In the genomic region with DNA sequence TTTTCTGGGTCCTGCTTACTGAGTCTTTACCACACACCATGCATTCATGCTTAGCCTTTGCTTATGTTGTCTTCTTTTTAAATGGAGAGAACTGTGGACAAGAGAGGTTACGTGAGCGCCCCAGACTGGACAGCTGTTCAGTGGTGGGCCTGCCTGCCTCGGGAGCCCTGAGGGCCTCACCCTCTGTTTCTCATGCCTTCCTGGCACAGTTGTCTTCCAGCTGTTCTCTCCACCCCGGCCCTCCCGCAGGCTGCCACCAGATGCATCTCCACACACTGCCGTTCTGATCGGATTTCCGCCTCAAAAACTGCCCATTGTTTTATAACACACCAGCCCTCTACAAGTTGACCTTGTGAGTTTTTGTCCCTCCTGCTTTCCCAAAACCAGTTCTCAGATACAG, we compare ENCODE assay signal across 21 cellular contexts.
"Had no signal": no experiment of that assay in that cellular context is flagged by ENCODE, and none has a peak within 500 bp of the region (broad histone marks: within the 10 kb centered on the region; RNA-seq: fewer than 3 reads in every experiment).

No MANE protein-coding gene starts in this region.

- DNase-seq: activated naive CD8-positive, alpha-beta T cell treated with anti-CD3 and anti-CD28 coated beads for 36 hours; amygdala; effector memory CD8-positive, alpha-beta T cell; ovary; stimulated activated CD4-positive, alpha-beta T cell treated with anti-CD3 and anti-CD28 coated beads, Interleukin-15, amount 100 ng/mL, for 24 hours; stimulated activated CD4-positive, alpha-beta T cell treated with anti-CD3 and anti-CD28 coated beads, Interleukin-4, amount 100 ng/mL, for 24 hours; stimulated activated naive CD4-positive, alpha-beta T cell; T-helper 1 cell; T1000 had no signal

- H3K36me3 ChIP-seq: ovary had no signal

- H3K27ac ChIP-seq: ovary had no signal

- H3K27me3 Mint-ChIP-seq: brain, memory B cell had no signal

- FAIRE-seq: frontal cortex, islet of Langerhans had no signal

- ATAC-seq: activated CD4-positive, CD25-positive, alpha-beta regulatory T cell treated with anti-CD3 and anti-CD28 coated beads, Interleukin-2, amount 50 U/mL, for 24 hours; effector memory CD8-positive, alpha-beta T cell; left lobe of liver had no signal

- H3K36me3 Mint-ChIP-seq: activated naive CD8-positive, alpha-beta T cell treated with anti-CD3 and anti-CD28 coated beads for 36 hours; brain; type B pancreatic cell had no signal

- H3K27me3 ChIP-seq: ovary had no signal

- H3K9me3 Mint-ChIP-seq: activated naive CD8-positive, alpha-beta T cell treated with anti-CD3 and anti-CD28 coated beads for 36 hours; activated T-helper 1 cell treated with anti-CD3 and anti-CD28 coated beads, Interleukin-12 subunit alpha, Interleukin-12 subunit beta, Interleukin-2, Interleukin-4 antibody, amounts not matched to agents 30 ng/mL and 10 ng/mL and 1 ng/mL, durations not matched to agents 14 hours and 24 hours and 36 hours; brain; central memory CD8-positive, alpha-beta T cell; dendritic cell treated with granulocyte-macrophage colony-stimulating factor and Interleukin-4, amounts not matched to agents 40 ng/mL and 50 ng/mL, for 4 days; effector memory CD8-positive, alpha-beta T cell; memory B cell; neural crest cell; type B pancreatic cell had no signal

- H3K27ac Mint-ChIP-seq: activated naive CD8-positive, alpha-beta T cell treated with anti-CD3 and anti-CD28 coated beads for 36 hours; activated T-helper 1 cell treated with anti-CD3 and anti-CD28 coated beads, Interleukin-12 subunit alpha, Interleukin-12 subunit beta, Interleukin-2, Interleukin-4 antibody, amounts not matched to agents 30 ng/mL and 10 ng/mL and 1 ng/mL, durations not matched to agents 14 hours and 24 hours and 36 hours; dendritic cell treated with granulocyte-macrophage colony-stimulating factor and Interleukin-4, amounts not matched to agents 40 ng/mL and 50 ng/mL, for 4 days; effector memory CD8-positive, alpha-beta T cell; memory B cell; type B pancreatic cell had no signal

- H3K4me3 ChIP-seq: ovary, skin epidermis had no signal

- H3K4me3 Mint-ChIP-seq: activated naive CD8-positive, alpha-beta T cell treated with anti-CD3 and anti-CD28 coated beads for 36 hours; activated T-helper 1 cell treated with anti-CD3 and anti-CD28 coated beads, Interleukin-12 subunit alpha, Interleukin-12 subunit beta, Interleukin-2, Interleukin-4 antibody, amounts not matched to agents 30 ng/mL and 10 ng/mL and 1 ng/mL, durations not matched to agents 14 hours and 24 hours and 36 hours; brain; central memory CD8-positive, alpha-beta T cell; dendritic cell treated with granulocyte-macrophage colony-stimulating factor and Interleukin-4, amounts not matched to agents 40 ng/mL and 50 ng/mL, for 4 days; effector memory CD8-positive, alpha-beta T cell; memory B cell; neural crest cell; type B pancreatic cell had no signal

- H3K9me3 ChIP-seq: ovary had no signal
